ENCODE assay signal across 21 cellular contexts in genomic region chr2:224711859-224712258, GRCh38. TPM values are rescaled to one million over a fixed set of nuclear protein-coding genes. Genes with fewer than 3 reads are reported as not detected.
"Had no signal": no experiment of that assay in that cellular context is flagged by ENCODE, and none has a peak within 500 bp of the region (broad histone marks: within the 10 kb centered on the region; RNA-seq: fewer than 3 reads in every experiment).

No MANE protein-coding gene starts in this region.

- H3K27ac ChIP-seq: cardiac muscle cell, neutrophil, parathyroid adenoma, stomach, testis, upper lobe of left lung had no signal

- H3K4me1 ChIP-seq: parathyroid adenoma, stomach, testis, upper lobe of left lung had no signal

- H3K79me2 ChIP-seq: parathyroid adenoma had no signal

- H3K27me3 ChIP-seq: cardiac muscle cell, neutrophil, stomach, testis, upper lobe of left lung had no signal

- DNase-seq: activated CD4-positive, alpha-beta memory T cell treated with anti-CD3 and anti-CD28 coated beads for 36 hours; activated CD4-positive, alpha-beta T cell treated with anti-CD3 and anti-CD28 coated beads for 36 hours; activated CD8-positive, alpha-beta memory T cell treated with anti-CD3 and anti-CD28 coated beads, Interleukin-2, amount 10 ng/mL, durations not matched to agents 7 days and 5 days; activated naive CD4-positive, alpha-beta T cell treated with anti-CD3 and anti-CD28 coated beads for 36 hours; activated naive CD8-positive, alpha-beta T cell treated with anti-CD3 and anti-CD28 coated beads, Interleukin-2, amount 50 U/mL, for 24 hours; activated T-cell treated with anti-CD3 and anti-CD28 coated beads, Interleukin-2, amount 50 U/mL, for 1 hour; hippocampal formation; mammary epithelial cell; natural killer cell; stomach; T-helper 17 cell; upper lobe of left lung had no signal

- H3K9ac ChIP-seq: parathyroid adenoma had no signal

- H3K4me3 ChIP-seq: cardiac muscle cell, stomach, testis, upper lobe of left lung had no signal

- ATAC-seq: activated CD4-positive, alpha-beta T cell treated with anti-CD3 and anti-CD28 coated beads for 36 hours; activated CD8-positive, alpha-beta memory T cell treated with anti-CD3 and anti-CD28 coated beads, Interleukin-2, amount 10 ng/mL, durations not matched to agents 7 days and 5 days; activated naive CD8-positive, alpha-beta T cell treated with anti-CD3 and anti-CD28 coated beads, Interleukin-2, amount 50 U/mL, for 24 hours; left lobe of liver; natural killer cell; T-helper 17 cell had no signal

- H2AFZ ChIP-seq: parathyroid adenoma had no signal

- H3K9me3 ChIP-seq: neutrophil, testis, upper lobe of left lung had no signal

- FAIRE-seq: keratinocyte had no signal

- H3K36me3 ChIP-seq: cardiac muscle cell, neutrophil, stomach, upper lobe of left lung had no signal

RNA-seq across cellular contexts. Expression of gene CCDC195, which starts 4.3 kb away (rescaled TPM):
- total RNA-seq: activated CD4-positive, alpha-beta memory T cell treated with anti-CD3 and anti-CD28 coated beads for 36 hours; activated CD4-positive, alpha-beta T cell treated with anti-CD3 and anti-CD28 coated beads for 36 hours; activated CD8-positive, alpha-beta memory T cell treated with anti-CD3 and anti-CD28 coated beads, Interleukin-2, amount 10 ng/mL, durations not matched to agents 7 days and 5 days; activated naive CD4-positive, alpha-beta T cell treated with anti-CD3 and anti-CD28 coated beads for 36 hours; activated T-helper 2 cell treated with anti-CD3 and anti-CD28 coated beads, Interferon-gamma antibody, Interleukin-2, Interleukin-4, amounts not matched to agents 10 μg/mL and 5 μg/mL and 100 μg/mL, durations not matched to agents 14 hours and 24 hours and 36 hours; cardiac muscle cell; left lobe of liver; mammary epithelial cell; mucosa of gallbladder; natural killer cell; stomach; T-helper 17 cell; testis; upper lobe of left lung had no signal
- polyA plus RNA-seq: cardiac muscle cell, esophagus, keratinocyte, mammary epithelial cell, stomach had no signal
